In the genomic region with DNA sequence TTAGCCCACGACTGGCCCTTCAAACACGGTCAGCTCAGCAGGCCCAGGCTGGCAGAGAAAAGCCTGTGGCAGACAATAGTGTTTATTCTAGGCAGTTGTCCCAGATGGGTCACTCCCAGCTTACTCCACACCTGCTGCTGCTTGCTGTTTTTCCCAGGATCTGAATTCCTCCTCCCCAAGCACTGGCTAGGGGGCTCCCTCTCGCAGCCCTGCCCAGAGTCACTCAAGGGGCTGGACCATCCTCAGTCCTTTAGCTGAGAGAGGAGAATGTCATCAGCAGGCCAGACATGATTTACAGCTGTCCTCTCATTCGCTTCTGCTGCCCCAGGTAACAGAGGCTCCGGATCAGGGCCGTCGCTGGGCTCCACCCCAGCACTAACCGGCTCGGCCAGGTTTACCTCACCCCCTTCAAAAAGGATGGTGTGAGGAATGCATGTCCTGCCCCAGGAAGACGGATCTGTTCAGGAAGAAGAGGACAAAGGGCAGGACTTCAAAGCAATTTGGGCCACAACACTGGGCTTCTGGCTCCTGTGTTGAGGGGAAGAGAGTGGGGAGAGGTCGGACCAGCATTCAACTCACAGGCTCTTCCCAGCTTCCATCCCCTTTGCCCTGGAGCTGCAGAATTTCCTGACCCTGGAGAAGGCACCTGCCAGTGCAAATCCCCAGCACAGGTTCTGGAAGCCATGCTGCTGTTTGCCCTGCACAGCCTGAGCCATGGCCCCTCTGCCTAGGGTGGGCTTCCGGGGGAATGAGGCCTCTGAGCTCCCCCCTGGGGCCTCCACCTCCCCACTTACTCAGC, we compare ENCODE assay signal across 1 cellular context.
TF ChIP-seq lines count a peak whose summit lies in the region.

No MANE protein-coding gene starts in this region.

TF ChIP-seq in H1, 55 proteins besides CTCF, POLR2A, EP300 and RAD21:
- TF ChIP-seq TBP (IDR thresholded peaks at IDR 0.05; ENCODE audit: low read depth, low read length): no peak
- TF ChIP-seq RXRA (IDR thresholded peaks at IDR 0.05; ENCODE audit: insufficient read depth, low read depth, low read length): no peak
- no peak for TF ChIP-seq BACH1 (IDR thresholded peaks at IDR 0.05; ENCODE audit: low read length)
- TF ChIP-seq TCF12 (IDR thresholded peaks at IDR 0.05; ENCODE audit: low read depth, low read length): 0 out of 2 replicates have a peak, but pooled peaks have one; percentile 30
- TF ChIP-seq HDAC2 (IDR thresholded peaks at IDR 0.05; ENCODE audit: borderline replicate concordance in 1 of 2, low read depth in 2 of 2, low read length in 2 of 2): 0 out of 4 replicates have a peak, but pooled peaks of 1 of the 2 experiments have one; percentile 45
